Comparison of ENCODE assay signal across 3 cellular contexts in the genomic region with DNA sequence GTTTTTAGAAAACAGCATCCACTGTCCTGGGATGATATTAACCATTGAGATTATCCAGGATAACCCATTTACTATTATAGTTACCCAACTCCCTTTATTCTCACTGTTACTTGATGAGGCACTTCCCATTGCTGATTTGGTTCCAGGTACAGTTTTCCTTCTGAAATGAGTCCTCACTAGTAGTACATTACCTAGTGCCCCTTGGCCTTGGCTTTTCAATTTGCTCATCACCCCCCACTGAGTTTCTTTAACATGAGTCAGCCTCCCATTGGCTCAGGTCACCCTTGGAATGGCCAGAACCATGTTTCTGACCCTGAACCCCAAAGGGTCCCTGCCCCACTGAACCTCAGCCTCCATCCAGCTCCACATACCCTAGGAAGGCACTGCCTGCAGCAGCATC.
TF ChIP-seq lines count a peak whose summit lies in the region.

No MANE protein-coding gene starts in this region.

TF ChIP-seq in A549, 52 proteins besides CTCF, POLR2A, EP300 and RAD21:
- no peak for TF ChIP-seq TFCP2L1 (CRISPR knock-in tag; IDR thresholded peaks at IDR 0.05)

TF ChIP-seq in HCT116, 20 proteins besides CTCF, POLR2A, EP300 and RAD21:
- TF ChIP-seq EZH2 (IDR thresholded peaks at IDR 0.05) (no peak), EZH2phosphoT487 (IDR thresholded peaks at IDR 0.05; ENCODE audit: borderline replicate concordance) (no peak), CBX3 (IDR thresholded peaks at IDR 0.05; ENCODE audit: low read depth) (no peak), POLR2AphosphoS5 (IDR thresholded peaks at IDR 0.05; ENCODE audit: low read depth, low read length) (no peak), JUND (IDR thresholded peaks at IDR 0.05) (no peak), ELF1 (IDR thresholded peaks at IDR 0.05; ENCODE audit: borderline replicate concordance, low read depth) (no peak)
- TF ChIP-seq, protein P1, sequence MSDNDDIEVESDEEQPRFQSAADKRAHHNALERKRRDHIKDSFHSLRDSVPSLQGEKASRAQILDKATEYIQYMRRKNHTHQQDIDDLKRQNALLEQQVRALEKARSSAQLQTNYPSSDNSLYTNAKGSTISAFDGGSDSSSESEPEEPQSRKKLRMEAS (IDR thresholded peaks at IDR 0.05): no peak
- TF ChIP-seq, protein P2, sequence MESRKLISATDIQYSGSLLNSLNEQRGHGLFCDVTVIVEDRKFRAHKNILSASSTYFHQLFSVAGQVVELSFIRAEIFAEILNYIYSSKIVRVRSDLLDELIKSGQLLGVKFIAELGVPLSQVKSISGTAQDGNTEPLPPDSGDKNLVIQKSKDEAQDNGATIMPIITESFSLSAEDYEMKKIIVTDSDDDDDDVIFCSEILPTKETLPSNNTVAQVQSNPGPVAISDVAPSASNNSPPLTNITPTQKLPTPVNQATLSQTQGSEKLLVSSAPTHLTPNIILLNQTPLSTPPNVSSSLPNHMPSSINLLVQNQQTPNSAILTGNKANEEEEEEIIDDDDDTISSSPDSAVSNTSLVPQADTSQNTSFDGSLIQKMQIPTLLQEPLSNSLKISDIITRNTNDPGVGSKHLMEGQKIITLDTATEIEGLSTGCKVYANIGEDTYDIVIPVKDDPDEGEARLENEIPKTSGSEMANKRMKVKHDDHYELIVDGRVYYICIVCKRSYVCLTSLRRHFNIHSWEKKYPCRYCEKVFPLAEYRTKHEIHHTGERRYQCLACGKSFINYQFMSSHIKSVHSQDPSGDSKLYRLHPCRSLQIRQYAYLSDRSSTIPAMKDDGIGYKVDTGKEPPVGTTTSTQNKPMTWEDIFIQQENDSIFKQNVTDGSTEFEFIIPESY (IDR thresholded peaks at IDR 0.05; ENCODE audit: extremely low read depth, insufficient replicate concordance, low read length): no peak
- TF ChIP-seq, protein P3, sequence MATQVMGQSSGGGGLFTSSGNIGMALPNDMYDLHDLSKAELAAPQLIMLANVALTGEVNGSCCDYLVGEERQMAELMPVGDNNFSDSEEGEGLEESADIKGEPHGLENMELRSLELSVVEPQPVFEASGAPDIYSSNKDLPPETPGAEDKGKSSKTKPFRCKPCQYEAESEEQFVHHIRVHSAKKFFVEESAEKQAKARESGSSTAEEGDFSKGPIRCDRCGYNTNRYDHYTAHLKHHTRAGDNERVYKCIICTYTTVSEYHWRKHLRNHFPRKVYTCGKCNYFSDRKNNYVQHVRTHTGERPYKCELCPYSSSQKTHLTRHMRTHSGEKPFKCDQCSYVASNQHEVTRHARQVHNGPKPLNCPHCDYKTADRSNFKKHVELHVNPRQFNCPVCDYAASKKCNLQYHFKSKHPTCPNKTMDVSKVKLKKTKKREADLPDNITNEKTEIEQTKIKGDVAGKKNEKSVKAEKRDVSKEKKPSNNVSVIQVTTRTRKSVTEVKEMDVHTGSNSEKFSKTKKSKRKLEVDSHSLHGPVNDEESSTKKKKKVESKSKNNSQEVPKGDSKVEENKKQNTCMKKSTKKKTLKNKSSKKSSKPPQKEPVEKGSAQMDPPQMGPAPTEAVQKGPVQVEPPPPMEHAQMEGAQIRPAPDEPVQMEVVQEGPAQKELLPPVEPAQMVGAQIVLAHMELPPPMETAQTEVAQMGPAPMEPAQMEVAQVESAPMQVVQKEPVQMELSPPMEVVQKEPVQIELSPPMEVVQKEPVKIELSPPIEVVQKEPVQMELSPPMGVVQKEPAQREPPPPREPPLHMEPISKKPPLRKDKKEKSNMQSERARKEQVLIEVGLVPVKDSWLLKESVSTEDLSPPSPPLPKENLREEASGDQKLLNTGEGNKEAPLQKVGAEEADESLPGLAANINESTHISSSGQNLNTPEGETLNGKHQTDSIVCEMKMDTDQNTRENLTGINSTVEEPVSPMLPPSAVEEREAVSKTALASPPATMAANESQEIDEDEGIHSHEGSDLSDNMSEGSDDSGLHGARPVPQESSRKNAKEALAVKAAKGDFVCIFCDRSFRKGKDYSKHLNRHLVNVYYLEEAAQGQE (IDR thresholded peaks at IDR 0.05; ENCODE audit: low read depth): no peak

TF ChIP-seq in HEK293T, 16 proteins besides CTCF, POLR2A, EP300 and RAD21:
- TF ChIP-seq, protein P4, sequence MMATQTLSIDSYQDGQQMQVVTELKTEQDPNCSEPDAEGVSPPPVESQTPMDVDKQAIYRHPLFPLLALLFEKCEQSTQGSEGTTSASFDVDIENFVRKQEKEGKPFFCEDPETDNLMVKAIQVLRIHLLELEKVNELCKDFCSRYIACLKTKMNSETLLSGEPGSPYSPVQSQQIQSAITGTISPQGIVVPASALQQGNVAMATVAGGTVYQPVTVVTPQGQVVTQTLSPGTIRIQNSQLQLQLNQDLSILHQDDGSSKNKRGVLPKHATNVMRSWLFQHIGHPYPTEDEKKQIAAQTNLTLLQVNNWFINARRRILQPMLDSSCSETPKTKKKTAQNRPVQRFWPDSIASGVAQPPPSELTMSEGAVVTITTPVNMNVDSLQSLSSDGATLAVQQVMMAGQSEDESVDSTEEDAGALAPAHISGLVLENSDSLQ (IDR thresholded peaks at IDR 0.05): no peak
- TF ChIP-seq HDGF (IDR thresholded peaks at IDR 0.05; ENCODE audit: borderline replicate concordance) (no peak), TARDBP (IDR thresholded peaks at IDR 0.05) (no peak), NFRKB (IDR thresholded peaks at IDR 0.05) (no peak), ARNT (IDR thresholded peaks at IDR 0.05) (no peak), LEF1 (IDR thresholded peaks at IDR 0.05; ENCODE audit: borderline replicate concordance) (no peak), BHLHE40 (IDR thresholded peaks at IDR 0.05; ENCODE audit: borderline replicate concordance) (no peak), SP1 (IDR thresholded peaks at IDR 0.05) (no peak), CTBP1 (IDR thresholded peaks at IDR 0.05; ENCODE audit: borderline replicate concordance) (no peak), L3MBTL2 (conservative IDR thresholded peaks at IDR 0.05) (no peak), SUZ12 (IDR thresholded peaks at IDR 0.05) (no peak), ELF4 (IDR thresholded peaks at IDR 0.05) (no peak), FOXM1 (IDR thresholded peaks at IDR 0.05; ENCODE audit: borderline replicate concordance) (no peak), FOXK2 (IDR thresholded peaks at IDR 0.05) (no peak), FOXA1 (IDR thresholded peaks at IDR 0.05) (no peak), ZNF384 (IDR thresholded peaks at IDR 0.05) (no peak)
